ENCODE assay signal across 1 cellular context in the genomic region with DNA sequence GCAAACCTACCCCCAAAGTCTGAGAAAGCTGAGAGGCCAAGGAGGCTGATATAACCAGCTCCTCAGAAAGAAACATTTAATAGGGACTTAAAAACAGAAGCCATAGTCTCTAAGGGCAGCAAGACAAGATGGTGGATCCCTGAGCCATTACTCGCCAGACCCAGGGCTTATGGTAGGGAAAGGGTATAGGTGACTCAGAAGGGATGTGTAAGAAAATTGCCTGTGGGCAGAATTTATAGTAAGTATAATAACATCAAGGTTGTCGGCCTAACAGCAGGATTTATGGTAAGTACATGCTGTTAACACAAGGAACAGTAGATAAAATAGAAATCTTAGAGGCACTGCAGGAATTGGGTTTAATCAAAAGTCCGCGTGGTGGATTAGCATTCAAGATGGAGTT.
TF ChIP-seq lines count a peak whose summit lies in the region.

No MANE protein-coding gene starts in this region.

TF ChIP-seq in K562, 482 proteins besides CTCF, POLR2A, EP300 and RAD21:
- no peak for TF ChIP-seq ZNF24 (IDR thresholded peaks at IDR 0.05)
- TF ChIP-seq, protein P1, sequence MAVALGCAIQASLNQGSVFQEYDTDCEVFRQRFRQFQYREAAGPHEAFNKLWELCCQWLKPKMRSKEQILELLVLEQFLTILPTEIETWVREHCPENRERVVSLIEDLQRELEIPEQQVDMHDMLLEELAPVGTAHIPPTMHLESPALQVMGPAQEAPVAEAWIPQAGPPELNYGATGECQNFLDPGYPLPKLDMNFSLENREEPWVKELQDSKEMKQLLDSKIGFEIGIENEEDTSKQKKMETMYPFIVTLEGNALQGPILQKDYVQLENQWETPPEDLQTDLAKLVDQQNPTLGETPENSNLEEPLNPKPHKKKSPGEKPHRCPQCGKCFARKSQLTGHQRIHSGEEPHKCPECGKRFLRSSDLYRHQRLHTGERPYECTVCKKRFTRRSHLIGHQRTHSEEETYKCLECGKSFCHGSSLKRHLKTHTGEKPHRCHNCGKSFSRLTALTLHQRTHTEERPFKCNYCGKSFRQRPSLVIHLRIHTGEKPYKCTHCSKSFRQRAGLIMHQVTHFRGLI (CRISPR knock-in tag; IDR thresholded peaks at IDR 0.05): no peak
- TF ChIP-seq KDM2B (CRISPR knock-in tag; IDR thresholded peaks at IDR 0.05): no peak
- TF ChIP-seq MCM7 (IDR thresholded peaks at IDR 0.05): no peak
- no peak for TF ChIP-seq SMAD3 (CRISPR knock-in tag; conservative IDR thresholded peaks at IDR 0.05)
- TF ChIP-seq CREM (IDR thresholded peaks at IDR 0.05; ENCODE audit: low read depth): no peak
- TF ChIP-seq SUPT5H (IDR thresholded peaks at IDR 0.05): no peak
- no peak for TF ChIP-seq ZNF436 (CRISPR knock-in tag; IDR thresholded peaks at IDR 0.05)
- TF ChIP-seq, protein P2, sequence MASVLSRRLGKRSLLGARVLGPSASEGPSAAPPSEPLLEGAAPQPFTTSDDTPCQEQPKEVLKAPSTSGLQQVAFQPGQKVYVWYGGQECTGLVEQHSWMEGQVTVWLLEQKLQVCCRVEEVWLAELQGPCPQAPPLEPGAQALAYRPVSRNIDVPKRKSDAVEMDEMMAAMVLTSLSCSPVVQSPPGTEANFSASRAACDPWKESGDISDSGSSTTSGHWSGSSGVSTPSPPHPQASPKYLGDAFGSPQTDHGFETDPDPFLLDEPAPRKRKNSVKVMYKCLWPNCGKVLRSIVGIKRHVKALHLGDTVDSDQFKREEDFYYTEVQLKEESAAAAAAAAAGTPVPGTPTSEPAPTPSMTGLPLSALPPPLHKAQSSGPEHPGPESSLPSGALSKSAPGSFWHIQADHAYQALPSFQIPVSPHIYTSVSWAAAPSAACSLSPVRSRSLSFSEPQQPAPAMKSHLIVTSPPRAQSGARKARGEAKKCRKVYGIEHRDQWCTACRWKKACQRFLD (CRISPR knock-in tag; IDR thresholded peaks at IDR 0.05): no peak
- TF ChIP-seq, protein P3, sequence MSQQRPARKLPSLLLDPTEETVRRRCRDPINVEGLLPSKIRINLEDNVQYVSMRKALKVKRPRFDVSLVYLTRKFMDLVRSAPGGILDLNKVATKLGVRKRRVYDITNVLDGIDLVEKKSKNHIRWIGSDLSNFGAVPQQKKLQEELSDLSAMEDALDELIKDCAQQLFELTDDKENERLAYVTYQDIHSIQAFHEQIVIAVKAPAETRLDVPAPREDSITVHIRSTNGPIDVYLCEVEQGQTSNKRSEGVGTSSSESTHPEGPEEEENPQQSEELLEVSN (IDR thresholded peaks at IDR 0.05; ENCODE audit: borderline replicate concordance in 1 of 2, extremely low read depth in 1 of 2, insufficient read depth in 1 of 2, insufficient read length in 1 of 2, low read depth in 1 of 2, low read length in 1 of 2, poor library complexity in 1 of 2, severe bottlenecking in 1 of 2): no peak
- TF ChIP-seq FOXJ2 (tag; IDR thresholded peaks at IDR 0.05): no peak
- TF ChIP-seq GATA2 (CRISPR knock-in tag; IDR thresholded peaks at IDR 0.05): no peak
- no peak for TF ChIP-seq NR2C1 (IDR thresholded peaks at IDR 0.05)
- no peak for TF ChIP-seq NR2C1 (tag; IDR thresholded peaks at IDR 0.05)
- no peak for TF ChIP-seq DMBX1 (CRISPR knock-in tag; IDR thresholded peaks at IDR 0.05; ENCODE audit: borderline replicate concordance)
- TF ChIP-seq MTA1 (IDR thresholded peaks at IDR 0.05; ENCODE audit: borderline replicate concordance): no peak
- TF ChIP-seq, protein P4, sequence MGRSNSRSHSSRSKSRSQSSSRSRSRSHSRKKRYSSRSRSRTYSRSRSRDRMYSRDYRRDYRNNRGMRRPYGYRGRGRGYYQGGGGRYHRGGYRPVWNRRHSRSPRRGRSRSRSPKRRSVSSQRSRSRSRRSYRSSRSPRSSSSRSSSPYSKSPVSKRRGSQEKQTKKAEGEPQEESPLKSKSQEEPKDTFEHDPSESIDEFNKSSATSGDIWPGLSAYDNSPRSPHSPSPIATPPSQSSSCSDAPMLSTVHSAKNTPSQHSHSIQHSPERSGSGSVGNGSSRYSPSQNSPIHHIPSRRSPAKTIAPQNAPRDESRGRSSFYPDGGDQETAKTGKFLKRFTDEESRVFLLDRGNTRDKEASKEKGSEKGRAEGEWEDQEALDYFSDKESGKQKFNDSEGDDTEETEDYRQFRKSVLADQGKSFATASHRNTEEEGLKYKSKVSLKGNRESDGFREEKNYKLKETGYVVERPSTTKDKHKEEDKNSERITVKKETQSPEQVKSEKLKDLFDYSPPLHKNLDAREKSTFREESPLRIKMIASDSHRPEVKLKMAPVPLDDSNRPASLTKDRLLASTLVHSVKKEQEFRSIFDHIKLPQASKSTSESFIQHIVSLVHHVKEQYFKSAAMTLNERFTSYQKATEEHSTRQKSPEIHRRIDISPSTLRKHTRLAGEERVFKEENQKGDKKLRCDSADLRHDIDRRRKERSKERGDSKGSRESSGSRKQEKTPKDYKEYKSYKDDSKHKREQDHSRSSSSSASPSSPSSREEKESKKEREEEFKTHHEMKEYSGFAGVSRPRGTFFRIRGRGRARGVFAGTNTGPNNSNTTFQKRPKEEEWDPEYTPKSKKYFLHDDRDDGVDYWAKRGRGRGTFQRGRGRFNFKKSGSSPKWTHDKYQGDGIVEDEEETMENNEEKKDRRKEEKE (IDR thresholded peaks at IDR 0.05; ENCODE audit: borderline replicate concordance in 1 of 2, control insufficient read depth in 1 of 2, low read depth in 2 of 2, low read length in 1 of 2): no peak
- TF ChIP-seq NBN (IDR thresholded peaks at IDR 0.05; ENCODE audit: low read depth): no peak
- TF ChIP-seq CCNT2 (IDR thresholded peaks at IDR 0.05; ENCODE audit: borderline replicate concordance, extremely low read depth, insufficient read length, low read depth, low read length): no peak
- no peak for TF ChIP-seq ZNF695 (CRISPR knock-in tag; IDR thresholded peaks at IDR 0.05)
- TF ChIP-seq, protein P5, sequence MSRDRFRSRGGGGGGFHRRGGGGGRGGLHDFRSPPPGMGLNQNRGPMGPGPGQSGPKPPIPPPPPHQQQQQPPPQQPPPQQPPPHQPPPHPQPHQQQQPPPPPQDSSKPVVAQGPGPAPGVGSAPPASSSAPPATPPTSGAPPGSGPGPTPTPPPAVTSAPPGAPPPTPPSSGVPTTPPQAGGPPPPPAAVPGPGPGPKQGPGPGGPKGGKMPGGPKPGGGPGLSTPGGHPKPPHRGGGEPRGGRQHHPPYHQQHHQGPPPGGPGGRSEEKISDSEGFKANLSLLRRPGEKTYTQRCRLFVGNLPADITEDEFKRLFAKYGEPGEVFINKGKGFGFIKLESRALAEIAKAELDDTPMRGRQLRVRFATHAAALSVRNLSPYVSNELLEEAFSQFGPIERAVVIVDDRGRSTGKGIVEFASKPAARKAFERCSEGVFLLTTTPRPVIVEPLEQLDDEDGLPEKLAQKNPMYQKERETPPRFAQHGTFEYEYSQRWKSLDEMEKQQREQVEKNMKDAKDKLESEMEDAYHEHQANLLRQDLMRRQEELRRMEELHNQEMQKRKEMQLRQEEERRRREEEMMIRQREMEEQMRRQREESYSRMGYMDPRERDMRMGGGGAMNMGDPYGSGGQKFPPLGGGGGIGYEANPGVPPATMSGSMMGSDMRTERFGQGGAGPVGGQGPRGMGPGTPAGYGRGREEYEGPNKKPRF (IDR thresholded peaks at IDR 0.05; ENCODE audit: low read depth, low read length): no peak
